8 cellular contexts compared by ENCODE assay signal in the genomic region with DNA sequence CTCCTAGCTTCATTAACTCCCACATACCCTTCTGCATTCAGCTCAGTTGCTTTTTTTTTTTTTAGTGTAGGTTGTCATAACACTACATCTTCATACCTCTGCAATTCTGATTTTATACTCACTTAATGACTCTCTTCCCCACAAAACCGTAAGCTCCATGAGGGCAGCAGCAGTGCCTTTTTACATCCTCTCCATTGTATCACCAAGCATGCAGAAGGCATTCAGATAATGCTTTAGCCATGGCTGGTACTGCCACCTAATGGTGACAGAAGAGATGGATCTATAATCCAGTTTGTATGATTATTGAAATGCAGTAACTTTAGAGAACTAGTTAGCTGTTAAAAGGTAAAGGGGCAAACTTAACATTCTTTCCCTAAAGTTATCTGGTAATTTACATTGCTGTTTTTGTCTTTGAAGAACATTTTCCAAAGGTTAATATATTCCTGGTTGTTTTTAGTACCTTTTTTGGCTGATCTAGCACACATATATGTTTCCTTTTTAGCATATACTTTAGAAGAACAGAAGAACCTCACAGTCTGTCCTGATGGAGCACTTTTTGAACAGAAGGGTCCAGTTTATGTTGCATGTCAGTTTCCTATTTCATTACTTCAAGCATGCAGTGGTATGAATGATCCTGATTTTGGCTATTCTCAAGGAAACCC. TPM values are rescaled to one million over a fixed set of nuclear protein-coding genes. Genes with fewer than 3 reads are reported as not detected.
DNase-seq lines count a peak whose midpoint lies in the region; ATAC-seq and TF ChIP-seq lines count a peak whose summit lies in the region.

No MANE protein-coding gene starts in this region.

- no peaks in the 10 kb centered on the region for H3K27me3 ChIP-seq in GM06990 (replicated peaks; ENCODE audit: control insufficient read depth, insufficient read depth, low read length)

- ATAC-seq in HG02642 (IDR thresholded peaks at IDR 0.05; ENCODE audit: poor library complexity, unreplicated experiment) (peak; percentile 64), HG03095 (IDR thresholded peaks at IDR 0.05; ENCODE audit: unreplicated experiment) (no peak)

- no peak overlapping the region for H3K4me3 ChIP-seq in GM06990 (replicated peaks; ENCODE audit: low read depth, low read length)

- peaks cover 10% of the 10 kb centered on the region for H3K36me3 ChIP-seq in GM06990 (ENCODE audit: control insufficient read depth, insufficient read depth, low read length)

- no peak for DNase-seq in GM06990 (ENCODE audit: extremely low read depth, insufficient read length)
- DNase-seq in NCI-H526 treated with DMSO at 0.1 percent for 48 hours (lab: John Stamatoyannopoulos, UW): peak; percentile 25
- DNase-seq in activated T-cell treated with anti-CD3 and anti-CD28 coated beads for 4 hours: peak; percentile 37
- DNase-seq in foreskin melanocyte: peak; percentile 65
- peak; percentile 72 for DNase-seq in renal cortical epithelial cell (ENCODE audit: low read depth)
- no peak for DNase-seq in islet precursor cell

- peak; percentile 62 for TF ChIP-seq CTCF in GM06990 (IDR thresholded peaks at IDR 0.05; ENCODE audit: insufficient read depth, low read length, poor library complexity, severe bottlenecking)

RNA-seq across cellular contexts. Expression of a gene that starts 36.8 kb away (rescaled TPM):
- 39.8 and 155 TPM in 2 replicates for total RNA-seq in renal cortical epithelial cell

Comparison
In these comparisons a context has a peak if more than half of its experiments do, and no peak if none do; other contexts are left out.
1. DNase-seq: peak in NCI-H526 treated with DMSO at 0.1 percent for 48 hours (single experiment), activated T-cell treated with anti-CD3 and anti-CD28 coated beads for 4 hours (single experiment), foreskin melanocyte (single experiment) and renal cortical epithelial cell (single experiment); none in GM06990 (single experiment) and islet precursor cell (single experiment).